Comparison of ENCODE assay signal across 21 cellular contexts in genomic region chr4:14729605-14730004, GRCh38.
DNase-seq lines count a peak whose midpoint lies in the region; ATAC-seq, FAIRE-seq and TF ChIP-seq lines count a peak whose summit lies in the region.
"Had no signal": no experiment of that assay in that cellular context is flagged by ENCODE, and none has a peak within 500 bp of the region (broad histone marks: within the 10 kb centered on the region; RNA-seq: fewer than 3 reads in every experiment).

No MANE protein-coding gene starts in this region.

- no peak overlapping the region for H3K14ac ChIP-seq in IMR-90 (replicated peaks; ENCODE audit: low read depth, low read length)
- H3K14ac ChIP-seq in H1 (ENCODE audit: insufficient read length), result no peak overlapping the region

- POLR2A ChIA-PET in HepG2 (lab: Yijun Ruan, JAX), result no interaction called here
- POLR2A ChIA-PET in IMR-90 (lab: Charles Lee; ENCODE audit: unreplicated experiment), result no interaction called here
- POLR2A ChIA-PET in H1 (lab: Charles Lee; ENCODE audit: partially characterized antibody), result no interaction called here

- H3K4me2 ChIP-seq in HepG2 (ENCODE audit: low read depth, low read length) (no peak overlapping the region), IMR-90 (ENCODE audit: low read depth, low read length) (no peak overlapping the region), H1 (ENCODE audit: insufficient read depth in 1 of 2, low read depth in 2 of 2, low read length in 2 of 2) (no peak overlapping the region)
- H3K4me2 ChIP-seq: BLaER1 treated with 17β-estradiol and CSF1 and Interleukin-3, amounts not matched to agents 10 nM and 100 nM had no signal

- H3K56ac ChIP-seq in IMR-90 (ENCODE audit: extremely low read depth, insufficient read depth, low read length) (no peak overlapping the region), H1 (replicated peaks; ENCODE audit: insufficient read length, low read depth, low read length) (no peak overlapping the region)

- no peaks in the 10 kb centered on the region for H3K9me1 ChIP-seq in IMR-90 (ENCODE audit: insufficient read depth, low read length)

- no peak overlapping the region for H3K4me3 ChIP-seq in HepG2 (replicated peaks in 1 of 3; ENCODE audit: insufficient read depth in 1 of 3, low read depth in 2 of 3, low read length in 3 of 3)
- H3K4me3 ChIP-seq in right lobe of liver, result no peak overlapping the region
- no peak overlapping the region for H3K4me3 ChIP-seq in IMR-90 (ENCODE audit: insufficient read depth, low read depth, low read length)
- H3K4me3 ChIP-seq in H1 (ENCODE audit: extremely low read depth in 1 of 4, insufficient read depth in 2 of 4, low read depth in 3 of 4, low read length in 4 of 4), result no peak overlapping the region
- H3K4me3 ChIP-seq: BLaER1 treated with 17β-estradiol and CSF1 and Interleukin-3, amounts not matched to agents 10 nM and 100 nM had no signal

- H2AK5ac ChIP-seq in IMR-90 (ENCODE audit: low read depth, low read length), result no peak overlapping the region
- no peak overlapping the region for H2AK5ac ChIP-seq in H1 (ENCODE audit: low read depth, low read length)

- H3K79me1 ChIP-seq in IMR-90 (ENCODE audit: low read depth in 1 of 2, low read length in 2 of 2) (no peaks in the 10 kb centered on the region), H1 (ENCODE audit: low read depth, low read length) (no peaks in the 10 kb centered on the region)

- TF ChIP-seq EP300 in HepG2 (IDR thresholded peaks at IDR 0.05; ENCODE audit: low read depth in 2 of 2, low read length in 2 of 2), result no peak
- TF ChIP-seq EP300 in HepG2 (CRISPR knock-in tag; IDR thresholded peaks at IDR 0.05; ENCODE audit: borderline replicate concordance), result no peak
- TF ChIP-seq EP300 in H1 (IDR thresholded peaks at IDR 0.05; ENCODE audit: borderline replicate concordance in 1 of 2, low read depth in 2 of 2, low read length in 2 of 2), result no peak

- DNase-seq in HepG2 (ENCODE audit: low spot score) (no peak), right lobe of liver (no peak), IMR-90 (no peak), H1 (ENCODE audit: low read depth in 1 of 2, low spot score in 2 of 2) (no peak), Right ventricle myocardium inferior (ENCODE audit: missing footprints) (no peak), iPS-NIHi11 (ENCODE audit: low spot score) (no peak)
- DNase-seq: ACHN; AML-193; Caco-2; Calu3; CD4-positive, alpha-beta T cell; CD8-positive, alpha-beta T cell; DMS79 treated with DMSO at 0.1 percent for 48 hours; GF-D8 had no signal

- no peak overlapping the region for H2AFZ ChIP-seq in HepG2 (ENCODE audit: low read length)
- H2AFZ ChIP-seq in IMR-90 (replicated peaks; ENCODE audit: low read length, poor library complexity), result no peak overlapping the region
- peak overlapping the region; percentile 84 for H2AFZ ChIP-seq in H1 (ENCODE audit: low read length)

- H2BK12ac ChIP-seq in H1 (ENCODE audit: low read depth, low read length), result peak overlapping the region; percentile 39; the same call in 1 of the 2 replicates

- no TSS peak for BruUV-seq in HepG2 (replicated peaks; lab: Mats Ljungman, UMichigan)
- BruUV-seq in IMR-90 (replicated peaks; lab: Mats Ljungman, UMichigan), result no TSS peak

- H4K8ac ChIP-seq in IMR-90 (ENCODE audit: low read depth in 2 of 2, low read length in 2 of 2) (no peak overlapping the region), H1 (ENCODE audit: extremely low read depth, insufficient read depth, low read length) (no peak overlapping the region)

- no peak overlapping the region for H2BK5ac ChIP-seq in IMR-90 (ENCODE audit: low read depth, low read length, poor library complexity, severe bottlenecking)
- no peak overlapping the region for H2BK5ac ChIP-seq in H1 (ENCODE audit: low read depth, low read length)

- H3K27me3 ChIP-seq in HepG2 (ENCODE audit: control insufficient read depth in 1 of 2, insufficient read depth in 2 of 2, low read length in 2 of 2) (no peaks in the 10 kb centered on the region), right lobe of liver (no peaks in the 10 kb centered on the region), IMR-90 (ENCODE audit: control insufficient read depth, insufficient read depth, low read length) (no peaks in the 10 kb centered on the region), H1 (replicated peaks in 1 of 4; ENCODE audit: control insufficient read depth in 3 of 4, extremely low read depth in 1 of 4, insufficient read depth in 3 of 4, low read length in 3 of 4) (no peaks in the 10 kb centered on the region)
- H3K27me3 ChIP-seq: BLaER1 treated with 17β-estradiol and CSF1 and Interleukin-3, amounts not matched to agents 10 nM and 100 nM had no signal

- H4K5ac ChIP-seq in IMR-90 (ENCODE audit: low read depth, low read length), result no peak overlapping the region
- no peak overlapping the region for H4K5ac ChIP-seq in H1 (ENCODE audit: insufficient read length, low read depth, low read length)

- H3K23ac ChIP-seq in IMR-90 (ENCODE audit: low read depth, low read length) (no peak overlapping the region), H1 (ENCODE audit: insufficient read length) (no peak overlapping the region)

- ATAC-seq in HepG2 (no peak), right lobe of liver (no peak), IMR-90 (ENCODE audit: low read depth) (no peak), Right ventricle myocardium inferior (no peak)
- ATAC-seq: CD8-positive, alpha-beta T cell had no signal

- intact Hi-C loops in HepG2 (cut with micrococcal nuclease; ENCODE audit: unreplicated experiment), result no loop called here
- intact Hi-C loops in right lobe of liver (cut with DNase I), result no loop called here
- intact Hi-C loops in IMR-90 (cut with micrococcal nuclease), result no loop called here
- intact Hi-C loops in Right ventricle myocardium inferior (cut with DNase I), result no loop called here

- H3K36me3 ChIP-seq in HepG2 (replicated peaks in 1 of 2; ENCODE audit: control insufficient read depth in 1 of 2, insufficient read depth in 2 of 2, low read length in 2 of 2) (no peaks in the 10 kb centered on the region), right lobe of liver (no peaks in the 10 kb centered on the region), IMR-90 (ENCODE audit: control insufficient read depth, insufficient read depth, low read length) (no peaks in the 10 kb centered on the region), H1 (ENCODE audit: control insufficient read depth in 2 of 4, insufficient read depth in 4 of 4, low read length in 3 of 4) (no peaks in the 10 kb centered on the region)
- H3K36me3 ChIP-seq: BLaER1 treated with 17β-estradiol and CSF1 and Interleukin-3, amounts not matched to agents 10 nM and 100 nM had no signal

- H2BK120ac ChIP-seq in IMR-90 (ENCODE audit: low read depth, low read length) (no peak overlapping the region), H1 (replicated peaks; ENCODE audit: low read depth, low read length) (no peak overlapping the region)

- CTCF ChIA-PET in HepG2 (lab: Yijun Ruan, JAX; ENCODE audit: low intra/inter-chr PET ratio, low total read pairs), result no interaction called here
- CTCF ChIA-PET in IMR-90 (lab: Yijun Ruan, JAX), result no interaction called here
- CTCF ChIA-PET in H1 (lab: Charles Lee; ENCODE audit: partially characterized antibody), result interaction anchor here (0.6 to 1.3 kb wide), 3 partner anchors 14 to 235 kb away, joined by 3 to 4 read pairs (median 4); no protein-coding TSS in a partner anchor

- no peak for TF ChIP-seq POLR2A in HepG2 (IDR thresholded peaks at IDR 0.05; ENCODE audit: insufficient read depth in 1 of 2, low read depth in 2 of 2, low read length in 2 of 2)
- TF ChIP-seq POLR2A in right lobe of liver (IDR thresholded peaks at IDR 0.05), result no peak
- no peak for TF ChIP-seq POLR2A in IMR-90 (IDR thresholded peaks at IDR 0.05; ENCODE audit: low read depth, low read length)
- TF ChIP-seq POLR2A in H1 (IDR thresholded peaks at IDR 0.05; ENCODE audit: control extremely low read depth in 1 of 2, low read depth in 2 of 2, low read length in 2 of 2), result no peak

- no peak overlapping the region for H2BK15ac ChIP-seq in IMR-90 (ENCODE audit: low read depth, low read length)
- H2BK15ac ChIP-seq in H1 (ENCODE audit: low read length), result no peak overlapping the region

- TF ChIP-seq CTCF in HepG2 (CRISPR knock-in tag; IDR thresholded peaks at IDR 0.05) (no peak), right lobe of liver (IDR thresholded peaks at IDR 0.05) (no peak), IMR-90 (conservative IDR thresholded peaks at IDR 0.05; ENCODE audit: low read depth, low read length) (no peak), H1 (IDR thresholded peaks at IDR 0.05; ENCODE audit: control extremely low read depth in 1 of 3, insufficient read depth in 1 of 3, low read depth in 1 of 3, low read length in 3 of 3) (no peak)

- no peaks in the 10 kb centered on the region for H3K79me2 ChIP-seq in HepG2 (ENCODE audit: insufficient read depth, low read length)
- no peaks in the 10 kb centered on the region for H3K79me2 ChIP-seq in H1 (ENCODE audit: control insufficient read depth in 1 of 2, insufficient read depth in 2 of 2, low read length in 2 of 2)

- H3K4me1 ChIP-seq in HepG2 (ENCODE audit: insufficient read depth, low read length) (no peaks in the 10 kb centered on the region), right lobe of liver (no peaks in the 10 kb centered on the region), IMR-90 (ENCODE audit: control insufficient read depth, insufficient read depth, low read length) (no peaks in the 10 kb centered on the region), H1 (replicated peaks in 1 of 4; ENCODE audit: control insufficient read depth in 3 of 4, insufficient read depth in 4 of 4, low read length in 3 of 4) (no peaks in the 10 kb centered on the region)
- H3K4me1 ChIP-seq: Caco-2 had no signal

- H3K4ac ChIP-seq in IMR-90 (ENCODE audit: low read depth, low read length) (no peak overlapping the region), H1 (replicated peaks; ENCODE audit: insufficient read length, low read depth, low read length) (no peak overlapping the region)

- FAIRE-seq in HepG2 (lab: Jason Lieb, UNC) (no peak), H1 (lab: Jason Lieb, UNC) (no peak)
- FAIRE-seq: D721Med, G401.6, GM12891, GM19239 had no signal

- in situ Hi-C loops in HepG2 (cut with HindIII; ENCODE audit: extremely low pct_ligation_motif_present, low pct_unique_long_range_greater_than_20kb) (no loop called here), IMR-90 (cut with MboI; ENCODE audit: low sequenced_read_pairs) (no loop called here)

- H3K9me3 ChIP-seq in HepG2 (ENCODE audit: low read length) (peaks cover 39% of the 10 kb centered on the region), right lobe of liver (no peaks in the 10 kb centered on the region), IMR-90 (ENCODE audit: control insufficient read depth, insufficient read depth, low read length) (peaks cover 3% of the 10 kb centered on the region; the same call in 1 of the 2 replicates), H1 (ENCODE audit: insufficient read depth in 2 of 2, low read depth in 1 of 2, low read length in 1 of 2) (no peaks in the 10 kb centered on the region)
- H3K9me3 ChIP-seq: Caco-2 had no signal

- H2AK9ac ChIP-seq in IMR-90 (replicated peaks; ENCODE audit: low read depth, low read length, poor library complexity), result no peak overlapping the region

- H3K18ac ChIP-seq in IMR-90 (ENCODE audit: low read depth, low read length) (no peak overlapping the region), H1 (ENCODE audit: extremely low read depth, low read length) (no peak overlapping the region)

- H3K9ac ChIP-seq in HepG2 (ENCODE audit: insufficient read depth, low read depth, low read length) (no peak overlapping the region), IMR-90 (ENCODE audit: low read depth, low read length) (no peak overlapping the region), H1 (replicated peaks in 1 of 4; ENCODE audit: extremely low read depth in 1 of 4, low read depth in 3 of 4, low read length in 3 of 4) (no peak overlapping the region)
- H3K9ac ChIP-seq: BLaER1 treated with 17β-estradiol and CSF1 and Interleukin-3, amounts not matched to agents 10 nM and 100 nM had no signal

- H4K91ac ChIP-seq in IMR-90 (ENCODE audit: insufficient read depth, low read depth, low read length) (no peak overlapping the region), H1 (replicated peaks; ENCODE audit: insufficient read length, low read length) (no peak overlapping the region)

- H3K23me2 ChIP-seq in H1 (ENCODE audit: low read depth, low read length), result no peaks in the 10 kb centered on the region

- H4K20me1 ChIP-seq in HepG2 (ENCODE audit: insufficient read depth, low read length), result no peaks in the 10 kb centered on the region
- no peaks in the 10 kb centered on the region for H4K20me1 ChIP-seq in IMR-90 (ENCODE audit: insufficient read depth, low read length)
- no peaks in the 10 kb centered on the region for H4K20me1 ChIP-seq in H1 (replicated peaks in 1 of 2; ENCODE audit: control insufficient read depth in 1 of 2, insufficient read depth in 2 of 2, low read length in 2 of 2)
- H4K20me1 ChIP-seq: BLaER1 treated with 17β-estradiol and CSF1 and Interleukin-3, amounts not matched to agents 10 nM and 100 nM had no signal

- dilution Hi-C loops in IMR-90 (cut with HindIII; ENCODE audit: low sequenced_read_pairs, unreplicated experiment), result no loop called here

- H3K27ac ChIP-seq in HepG2 (ENCODE audit: extremely low read length, insufficient read depth, low read length) (no peak overlapping the region), right lobe of liver (no peak overlapping the region), IMR-90 (ENCODE audit: insufficient read depth, low read length) (no peak overlapping the region), H1 (ENCODE audit: low read depth, low read length) (no peak overlapping the region)
- H3K27ac ChIP-seq: 22Rv1; BLaER1 treated with 17β-estradiol and CSF1 and Interleukin-3, amounts not matched to agents 10 nM and 100 nM; C4-2B had no signal

- no peak for TF ChIP-seq RAD21 in HepG2 (CRISPR knock-in tag; IDR thresholded peaks at IDR 0.05)
- TF ChIP-seq RAD21 in IMR-90 (IDR thresholded peaks at IDR 0.05; ENCODE audit: low read length), result no peak
- TF ChIP-seq RAD21 in H1 (IDR thresholded peaks at IDR 0.05 in 1 of 2, conservative IDR thresholded peaks at IDR 0.05 in 1 of 2; ENCODE audit: low read depth in 2 of 2, low read length in 2 of 2), result no peak

- H2BK20ac ChIP-seq in IMR-90 (ENCODE audit: low read depth, low read length) (no peak overlapping the region), H1 (ENCODE audit: low read length) (no peak overlapping the region)

Comparison
In these comparisons a context has a peak if more than half of its experiments do, and no peak if none do; other contexts are left out.
1. Of the 41 proteins assayed by ChIP-seq in both HepG2 and H1: peak only in HepG2: MAFK; only in H1: none; in both: none; in neither: 40.